Comparison of ENCODE assay signal across 8 cellular contexts in genomic region chr4:185142563-185142910, GRCh38. TPM values are rescaled to one million over a fixed set of nuclear protein-coding genes. Genes with fewer than 3 reads are reported as not detected.
A peak's percentile ranks its signal among the peaks of the same experiment; 100 is the strongest.
DNase-seq lines count a peak whose midpoint lies in the region; ATAC-seq, FAIRE-seq and TF ChIP-seq lines count a peak whose summit lies in the region.

No MANE protein-coding gene starts in this region.

- H3K36me3 Mint-ChIP-seq in neural crest cell (ENCODE audit: low read depth), result peaks cover 5% of the 10 kb centered on the region

- no peak overlapping the region for H3K27ac Mint-ChIP-seq in neural crest cell (ENCODE audit: unreplicated experiment)

- FAIRE-seq in H1 (lab: Jason Lieb, UNC), result no peak

- no peak overlapping the region for H2BK5ac ChIP-seq in H1 (ENCODE audit: low read depth, low read length)

- CTCF ChIA-PET in H1 (lab: Charles Lee; ENCODE audit: partially characterized antibody), result interaction anchor here (0.6 to 11.4 kb wide), 14 partner anchors 8 to 283 kb away, joined by 3 to 167 read pairs (median 5); partner anchors contain the start of gene UFSP2

- no peak overlapping the region for H3K14ac ChIP-seq in H1 (ENCODE audit: insufficient read length)

- intact Hi-C loops in Right ventricle myocardium superior (cut with DNase I), result no loop called here
- intact Hi-C loops in Right ventricle myocardium inferior (cut with DNase I), result loop anchor here (10.0 kb wide), 1 partner anchor 252 kb away; the partner anchor contains the start of genes ANKRD37 and LRP2BP

- no peaks in the 10 kb centered on the region for H3K9me3 Mint-ChIP-seq in neural crest cell

- no peak overlapping the region for H2BK120ac ChIP-seq in H1 (replicated peaks; ENCODE audit: low read depth, low read length)

- ATAC-seq in Right ventricle myocardium superior (ENCODE audit: poor library complexity) (peak; percentile 26), Right ventricle myocardium inferior (no peak), HG02798 (IDR thresholded peaks at IDR 0.05; ENCODE audit: poor library complexity, unreplicated experiment) (no peak)

- H3K4me2 ChIP-seq in H1 (ENCODE audit: insufficient read depth in 1 of 2, low read depth in 2 of 2, low read length in 2 of 2), result peak overlapping the region; percentile 93 to 99

- H2AK5ac ChIP-seq in H1 (ENCODE audit: low read depth, low read length), result no peak overlapping the region

- peaks cover 25% of the 10 kb centered on the region for H3K4me1 Mint-ChIP-seq in neural crest cell

- peak overlapping the region in 2 of 4 experiments; percentile 35 to 44; a peak in 3 of 7 replicates for H3K9ac ChIP-seq in H1 (replicated peaks in 1 of 4; ENCODE audit: extremely low read depth in 1 of 4, low read depth in 3 of 4, low read length in 3 of 4)

- peak overlapping the region; percentile 16; the same call in 1 of the 2 replicates for H3K18ac ChIP-seq in H1 (ENCODE audit: extremely low read depth, low read length)

- H2BK15ac ChIP-seq in H1 (ENCODE audit: low read length), result no peak overlapping the region

- 0 out of 2 replicates have a peak overlapping the region, but pooled peaks have one; percentile 71 for H2BK12ac ChIP-seq in H1 (ENCODE audit: low read depth, low read length)

- H3K23ac ChIP-seq in H1 (ENCODE audit: insufficient read length), result no peak overlapping the region

- peak overlapping the region; percentile 96 for H4K8ac ChIP-seq in H1 (ENCODE audit: extremely low read depth, insufficient read depth, low read length)

- H3K27me3 ChIP-seq in H1 (replicated peaks in 1 of 4; ENCODE audit: control insufficient read depth in 3 of 4, extremely low read depth in 1 of 4, insufficient read depth in 3 of 4, low read length in 3 of 4), result no peaks in the 10 kb centered on the region; a peak in 1 of 7 replicates

- H4K20me1 ChIP-seq in H1 (replicated peaks in 1 of 2; ENCODE audit: control insufficient read depth in 1 of 2, insufficient read depth in 2 of 2, low read length in 2 of 2), result peaks cover 7 to 9% of the 10 kb centered on the region in 2 experiments

- H3K27me3 Mint-ChIP-seq in neural crest cell (ENCODE audit: low read depth), result peaks cover 5% of the 10 kb centered on the region

- no peak for TF ChIP-seq POLR2A in H1 (IDR thresholded peaks at IDR 0.05; ENCODE audit: control extremely low read depth in 1 of 2, low read depth in 2 of 2, low read length in 2 of 2)

- H3K79me2 ChIP-seq in H1 (ENCODE audit: control insufficient read depth in 1 of 2, insufficient read depth in 2 of 2, low read length in 2 of 2), result peaks cover 0 to 16% of the 10 kb centered on the region in 2 experiments; a peak in 3 of 4 replicates

- no peaks in the 10 kb centered on the region for H3K9me3 ChIP-seq in H1 (ENCODE audit: insufficient read depth in 2 of 2, low read depth in 1 of 2, low read length in 1 of 2)

- peak overlapping the region; percentile 75 to 99 (median 80) for H3K4me3 ChIP-seq in H1 (ENCODE audit: extremely low read depth in 1 of 4, insufficient read depth in 2 of 4, low read depth in 3 of 4, low read length in 4 of 4)

- peak overlapping the region; percentile 73; the same call in 1 of the 2 replicates for H2AFZ ChIP-seq in H1 (ENCODE audit: low read length)

- no peak overlapping the region for H2BK20ac ChIP-seq in H1 (ENCODE audit: low read length)

- TF ChIP-seq CTCF in H1 (IDR thresholded peaks at IDR 0.05; ENCODE audit: control extremely low read depth in 1 of 3, insufficient read depth in 1 of 3, low read depth in 1 of 3, low read length in 3 of 3) (no peak), neural crest cell (conservative IDR thresholded peaks at IDR 0.05) (no peak)

- POLR2A ChIA-PET in H1 (lab: Charles Lee; ENCODE audit: partially characterized antibody), result interaction anchor here (0.6 to 2.4 kb wide), 25 partner anchors 8 to 332 kb away, joined by 3 to 13 read pairs (median 3); partner anchors contain the start of genes ANKRD37, HELT and SNX25

- H3K23me2 ChIP-seq in H1 (ENCODE audit: low read depth, low read length), result peaks cover 13% of the 10 kb centered on the region; the same call in 1 of the 2 replicates

- TF ChIP-seq EP300 in H1 (IDR thresholded peaks at IDR 0.05; ENCODE audit: borderline replicate concordance in 1 of 2, low read depth in 2 of 2, low read length in 2 of 2), result no peak

- H3K27ac ChIP-seq in H1 (ENCODE audit: low read depth, low read length), result no peak overlapping the region

- H3K4me3 Mint-ChIP-seq in neural crest cell, result peak overlapping the region; percentile 86

- peaks cover 2% of the 10 kb centered on the region; the same call in 1 of the 2 replicates for H3K79me1 ChIP-seq in H1 (ENCODE audit: low read depth, low read length)

- H3K4me1 ChIP-seq in H1 (replicated peaks in 1 of 4; ENCODE audit: control insufficient read depth in 3 of 4, insufficient read depth in 4 of 4, low read length in 3 of 4), result peaks cover 0 to 9% (median 6%) of the 10 kb centered on the region in 4 experiments; a peak in 5 of 7 replicates

- DNase-seq in Right ventricle myocardium superior (no peak), Right ventricle myocardium inferior (ENCODE audit: missing footprints) (no peak), NCI-H345 (lab: John Stamatoyannopoulos, UW) (peak; percentile 34), H1 (ENCODE audit: low read depth in 1 of 2, low spot score in 2 of 2) (no peak), neural crest cell (ENCODE audit: low read depth, low spot score) (no peak), NCI-H1436 (lab: John Stamatoyannopoulos, UW) (no peak), NCI-H128 (lab: John Stamatoyannopoulos, UW; ENCODE audit: unreplicated experiment) (no peak)

- H3K36me3 ChIP-seq in H1 (ENCODE audit: control insufficient read depth in 2 of 4, insufficient read depth in 4 of 4, low read length in 3 of 4), result peaks cover 0 to 28% (median 3%) of the 10 kb centered on the region in 4 experiments; a peak in 2 of 8 replicates

- H4K91ac ChIP-seq in H1 (replicated peaks; ENCODE audit: insufficient read length, low read length), result no peak overlapping the region

- no peak overlapping the region for H3K4ac ChIP-seq in H1 (replicated peaks; ENCODE audit: insufficient read length, low read depth, low read length)

- no peak overlapping the region for H4K5ac ChIP-seq in H1 (ENCODE audit: insufficient read length, low read depth, low read length)

- H3K56ac ChIP-seq in H1 (replicated peaks; ENCODE audit: insufficient read length, low read depth, low read length), result no peak overlapping the region

- no peak for TF ChIP-seq RAD21 in H1 (IDR thresholded peaks at IDR 0.05 in 1 of 2, conservative IDR thresholded peaks at IDR 0.05 in 1 of 2; ENCODE audit: low read depth in 2 of 2, low read length in 2 of 2)

- 14% methylated on average over 10 of the region's 10 CpGs; no CpG with 5 or more reads in 1 of the 2 experiments for WGBS in H1 (ENCODE audit: extremely low coverage in 1 of 2, insufficient coverage in 1 of 2, insufficient read length in 1 of 2, insufficient replicate concordance in 2 of 2, low coverage in 1 of 2, low lambda C conversion rate in 2 of 2, missing lambda C conversion rate in 1 of 2), 2 experiments

TF ChIP-seq in H1, 55 proteins besides CTCF, POLR2A, EP300 and RAD21:
- TF ChIP-seq RFX5 (IDR thresholded peaks at IDR 0.05; ENCODE audit: borderline replicate concordance, low read depth, low read length) (0 out of 2 replicates have a peak, but pooled peaks have one; percentile 14), TCF12 (IDR thresholded peaks at IDR 0.05; ENCODE audit: low read depth, low read length) (no peak), USF2 (IDR thresholded peaks at IDR 0.05; ENCODE audit: low read length) (peak; percentile 28; the same call in 1 of the 2 replicates), CEBPB (IDR thresholded peaks at IDR 0.05; ENCODE audit: low read depth, low read length) (peak; percentile 77)
TF ChIP-seq in H1: peak in this region for 3.

RNA-seq across cellular contexts. Expression of gene SLC25A4, which starts 0.5 kb away (rescaled TPM):
- total RNA-seq in Right ventricle myocardium superior, result 2,290 TPM
- total RNA-seq in Right ventricle myocardium inferior, result 2,233 TPM
- total RNA-seq in H1 (2021; fragmentation: NEBNext Ultra II Directional; extraction: Animal tissue kit (Norgen Biotek cat#: 25700)), result 42.0 TPM in 2 replicates
- 41.3 and 47.5 TPM in 2 replicates for polyA plus RNA-seq in H1 (2011; rRNA removed)
- 50.1 TPM for polyA plus RNA-seq in H1 (2011; cell fraction: cytosol; rRNA removed)
- polyA plus RNA-seq in H1 (2011; cell fraction: nucleus; rRNA removed), result 59.7 TPM
- polyA plus RNA-seq in H1 (2012, experiment 1 of 2), result 49.1 to 53.2 TPM (median 52.4 TPM) in 4 replicates
- 15.0 TPM for polyA plus RNA-seq in H1 (2012, experiment 2 of 2)
- polyA plus RNA-seq in H1 (2013, experiment 1 of 2), result 14.5 TPM
- polyA plus RNA-seq in H1 (2013, experiment 2 of 2), result 14.1 TPM
- polyA minus RNA-seq in H1 (2011; rRNA and poly(A)+ RNA removed), result 25.4 and 26.3 TPM in 2 replicates
- 19.2 TPM for polyA minus RNA-seq in H1 (2011; cell fraction: cytosol; rRNA and poly(A)+ RNA removed)
- 21.9 TPM for polyA minus RNA-seq in H1 (2011; cell fraction: nucleus; rRNA and poly(A)+ RNA removed)
- 24.1 and 25.0 TPM in 2 replicates for total RNA-seq in neural crest cell

Comparison
In these comparisons a context has a peak if more than half of its experiments do, and no peak if none do; other contexts are left out.
1. RNA of gene SLC25A4, which starts 0.5 kb away (total RNA-seq): 2,290 TPM in Right ventricle myocardium superior (single experiment) and 2,233 TPM in Right ventricle myocardium inferior (single experiment); 42.0 TPM in H1 and 24.1 to 25.0 TPM in neural crest cell; every median in the first group is over 10 times any median in the second.